In the genomic region with DNA sequence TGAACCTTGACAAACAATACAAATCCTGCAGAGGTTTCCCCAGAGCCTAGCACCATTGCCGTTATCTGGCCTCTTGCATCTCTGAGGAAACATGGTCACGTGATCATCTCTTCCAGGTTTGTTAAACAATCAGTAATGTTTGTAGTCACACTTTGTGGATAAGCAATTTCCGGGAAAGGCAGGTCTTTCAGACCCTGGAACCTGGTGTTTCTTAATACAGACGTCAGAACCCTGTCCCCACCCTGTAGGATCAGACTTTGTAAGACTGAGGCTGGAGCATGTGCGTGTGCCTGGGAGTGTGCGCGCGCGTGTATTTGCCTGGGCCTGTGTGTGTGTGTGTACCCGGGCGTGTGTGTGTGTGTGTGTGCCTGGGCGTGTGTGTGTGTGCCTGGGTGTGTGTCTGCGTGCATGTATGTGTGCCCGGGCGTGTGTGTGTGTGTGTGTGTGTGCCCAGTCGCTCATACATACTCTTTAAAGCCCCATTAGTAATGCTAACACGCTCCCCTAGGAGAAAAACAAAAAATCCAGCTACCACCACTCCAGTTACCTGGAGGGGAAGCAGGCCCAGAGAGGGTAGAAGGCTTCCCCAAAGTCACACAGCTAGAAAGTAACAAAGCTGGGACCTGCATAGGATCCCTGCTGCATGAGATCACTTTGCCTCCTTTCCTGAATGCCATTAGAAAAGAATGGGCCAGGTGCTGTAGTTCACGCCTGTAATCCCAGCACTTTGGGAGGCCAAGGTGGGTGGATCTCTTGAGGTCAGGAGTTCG, we compare ENCODE assay signal across 1 cellular context.
TF ChIP-seq lines count a peak whose summit lies in the region.

No MANE protein-coding gene starts in this region.

TF ChIP-seq in A549, 52 proteins besides CTCF, POLR2A, EP300 and RAD21:
- TF ChIP-seq TP53 (CRISPR knock-in tag; IDR thresholded peaks at IDR 0.05) = no peak
- TF ChIP-seq NPAS2 (CRISPR knock-in tag; IDR thresholded peaks at IDR 0.05; ENCODE audit: borderline replicate concordance) = no peak
- TF ChIP-seq, protein P1, sequence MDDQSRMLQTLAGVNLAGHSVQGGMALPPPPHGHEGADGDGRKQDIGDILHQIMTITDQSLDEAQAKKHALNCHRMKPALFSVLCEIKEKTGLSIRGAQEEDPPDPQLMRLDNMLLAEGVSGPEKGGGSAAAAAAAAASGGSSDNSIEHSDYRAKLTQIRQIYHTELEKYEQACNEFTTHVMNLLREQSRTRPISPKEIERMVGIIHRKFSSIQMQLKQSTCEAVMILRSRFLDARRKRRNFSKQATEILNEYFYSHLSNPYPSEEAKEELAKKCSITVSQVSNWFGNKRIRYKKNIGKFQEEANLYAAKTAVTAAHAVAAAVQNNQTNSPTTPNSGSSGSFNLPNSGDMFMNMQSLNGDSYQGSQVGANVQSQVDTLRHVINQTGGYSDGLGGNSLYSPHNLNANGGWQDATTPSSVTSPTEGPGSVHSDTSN (IDR thresholded peaks at IDR 0.05) = no peak
- peak; percentile 32 for TF ChIP-seq ZFP36 (IDR thresholded peaks at IDR 0.05; ENCODE audit: borderline replicate concordance, partially characterized antibody)
TF ChIP-seq in A549: peak in this region for 1.
